Comparison of ENCODE assay signal across 20 cellular contexts in genomic region chr5:41874512-41875060, GRCh38.
"Had no signal": no experiment of that assay in that cellular context is flagged by ENCODE, and none has a peak within 500 bp of the region (broad histone marks: within the 10 kb centered on the region; RNA-seq: fewer than 3 reads in every experiment).

No MANE protein-coding gene starts in this region.

- H3K4me3 ChIP-seq: dorsolateral prefrontal cortex, heart left ventricle, pancreas, stomach, thoracic aorta, transverse colon had no signal

- H3K36me3 Mint-ChIP-seq: naive B cell had no signal

- H3K9me3 Mint-ChIP-seq: naive B cell, nephron had no signal

- FAIRE-seq: frontal cortex, pancreas, small intestine had no signal

- H3K9me3 ChIP-seq: heart left ventricle, pancreas, stomach, thoracic aorta, transverse colon had no signal

- ATAC-seq: heart left ventricle, pancreas, right cardiac atrium had no signal

- H3K27me3 ChIP-seq: dorsolateral prefrontal cortex, heart left ventricle, pancreas, stomach, transverse colon had no signal

- H3K36me3 ChIP-seq: heart left ventricle, pancreas, stomach, thoracic aorta, transverse colon had no signal

- H3K27ac ChIP-seq: dorsolateral prefrontal cortex, heart left ventricle, pancreas, stomach, thoracic aorta, transverse colon had no signal

- H3K27ac Mint-ChIP-seq: naive B cell, nephron, progenitor cell of endocrine pancreas had no signal

- H3K4me3 Mint-ChIP-seq: naive B cell, nephron had no signal

- DNase-seq: dorsolateral prefrontal cortex; effector CD8-positive, alpha-beta T cell; heart left ventricle; hippocampal formation; kidney glomerular epithelial cell; mesendoderm; naive B cell; occipital lobe; pancreas; right cardiac atrium; small intestine; stimulated activated CD4-positive, alpha-beta T cell treated with anti-CD3 and anti-CD28 coated beads, Interleukin-12 subunit alpha, Interleukin-12 subunit beta, amount 100 ng/mL, for 4 hours; stimulated activated naive CD4-positive, alpha-beta T cell; stomach; substantia nigra; transverse colon had no signal
